Comparison of ENCODE assay signal across 12 cellular contexts in the genomic region with DNA sequence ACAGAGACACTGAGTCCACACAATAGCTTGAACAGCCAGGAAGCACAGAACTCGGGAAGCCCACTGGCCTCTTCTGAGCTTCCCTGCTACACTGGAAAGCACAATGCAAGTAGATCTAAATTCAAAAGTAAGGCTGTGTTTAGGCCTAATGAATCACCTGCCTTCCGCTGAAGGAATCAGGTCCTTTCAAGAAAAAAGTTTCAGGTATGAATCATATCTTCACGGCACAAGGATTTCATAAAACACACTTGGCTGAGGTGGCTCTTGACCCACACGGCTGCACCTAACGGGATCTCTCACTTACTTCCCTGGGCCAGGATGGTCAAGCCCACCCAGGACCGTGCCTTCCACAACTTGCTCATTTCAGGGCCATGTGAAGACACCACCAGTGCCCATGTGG. TPM values are rescaled to one million over a fixed set of nuclear protein-coding genes. Genes with fewer than 3 reads are reported as not detected.
DNase-seq lines count a peak whose midpoint lies in the region; ATAC-seq lines count a peak whose summit lies in the region.
"Had no signal": no experiment of that assay in that cellular context is flagged by ENCODE, and none has a peak within 500 bp of the region (broad histone marks: within the 10 kb centered on the region; RNA-seq: fewer than 3 reads in every experiment).

No MANE protein-coding gene starts in this region.

- no peaks in the 10 kb centered on the region for H3K9me3 Mint-ChIP-seq in CD4-positive, CD25-positive, alpha-beta regulatory T cell
- no peaks in the 10 kb centered on the region for H3K9me3 Mint-ChIP-seq in activated naive CD8-positive, alpha-beta T cell treated with anti-CD3 and anti-CD28 coated beads for 36 hours

- DNase-seq in CD4-positive, CD25-positive, alpha-beta regulatory T cell = no peak
- peak; percentile 69 for DNase-seq in HPDE6-E6E7 (ENCODE audit: extremely low spot score)
- no peak for DNase-seq in activated naive CD8-positive, alpha-beta T cell treated with anti-CD3 and anti-CD28 coated beads for 36 hours
- no peak for DNase-seq in COLO668 (lab: John Stamatoyannopoulos, UW; ENCODE audit: unreplicated experiment)
- DNase-seq in NCI-H526 treated with DMSO at 0.1 percent for 48 hours (lab: John Stamatoyannopoulos, UW) = no peak
- DNase-seq: adrenal gland, esophagus squamous epithelium, heart left ventricle, kidney had no signal

- peak overlapping the region; percentile 93 for H3K27ac ChIP-seq in CD4-positive, CD25-positive, alpha-beta regulatory T cell (ENCODE audit: insufficient read depth, low read length, poor library complexity, severe bottlenecking)
- H3K27ac ChIP-seq: adrenal gland, thoracic aorta had no signal

- H3K9me3 ChIP-seq in CD4-positive, CD25-positive, alpha-beta regulatory T cell (ENCODE audit: control insufficient read depth in 2 of 2, low read length in 2 of 2) = no peaks in the 10 kb centered on the region
- no peaks in the 10 kb centered on the region for H3K9me3 ChIP-seq in mucosa of stomach (ENCODE audit: control insufficient read depth, low read length)
- H3K9me3 ChIP-seq: adrenal gland, esophagus squamous epithelium, heart left ventricle, thoracic aorta had no signal

- peaks cover 36% of the 10 kb centered on the region for H3K36me3 Mint-ChIP-seq in CD4-positive, CD25-positive, alpha-beta regulatory T cell
- H3K36me3 Mint-ChIP-seq in activated naive CD8-positive, alpha-beta T cell treated with anti-CD3 and anti-CD28 coated beads for 36 hours = peaks cover 56% of the 10 kb centered on the region

- no peaks in the 10 kb centered on the region for H3K27me3 ChIP-seq in CD4-positive, CD25-positive, alpha-beta regulatory T cell (ENCODE audit: control insufficient read depth, insufficient read depth, low read length)
- H3K27me3 ChIP-seq in mucosa of stomach (ENCODE audit: control insufficient read depth, insufficient read depth, low read length) = no peaks in the 10 kb centered on the region
- H3K27me3 ChIP-seq: adrenal gland, esophagus squamous epithelium, heart left ventricle had no signal

- no peak for ATAC-seq in CD4-positive, CD25-positive, alpha-beta regulatory T cell (ENCODE audit: low read depth in 2 of 2)
- no peak for ATAC-seq in HG03039 (IDR thresholded peaks at IDR 0.05; ENCODE audit: unreplicated experiment)
- ATAC-seq: heart left ventricle had no signal

- H3K4me3 Mint-ChIP-seq in CD4-positive, CD25-positive, alpha-beta regulatory T cell = peak overlapping the region in 2 of 4 donors; percentile 34 to 50
- no peak overlapping the region for H3K4me3 Mint-ChIP-seq in activated naive CD8-positive, alpha-beta T cell treated with anti-CD3 and anti-CD28 coated beads for 36 hours

- peaks cover 40% of the 10 kb centered on the region for H3K36me3 ChIP-seq in CD4-positive, CD25-positive, alpha-beta regulatory T cell (ENCODE audit: control insufficient read depth, insufficient read depth, low read length)
- peaks cover 10% of the 10 kb centered on the region for H3K36me3 ChIP-seq in mucosa of stomach (ENCODE audit: control insufficient read depth, insufficient read depth, low read length)

- peak overlapping the region in 2 of 3 donors; percentile 59 to 97 for H3K27ac Mint-ChIP-seq in CD4-positive, CD25-positive, alpha-beta regulatory T cell
- peak overlapping the region; percentile 89 for H3K27ac Mint-ChIP-seq in activated naive CD8-positive, alpha-beta T cell treated with anti-CD3 and anti-CD28 coated beads for 36 hours

- H3K4me3 ChIP-seq in CD4-positive, CD25-positive, alpha-beta regulatory T cell (ENCODE audit: low read depth, low read length) = no peak overlapping the region
- H3K4me3 ChIP-seq in mucosa of stomach (ENCODE audit: low read length) = no peak overlapping the region
- H3K4me3 ChIP-seq: adrenal gland, esophagus squamous epithelium, heart left ventricle, thoracic aorta had no signal

- peaks cover 54% of the 10 kb centered on the region for H3K4me1 ChIP-seq in CD4-positive, CD25-positive, alpha-beta regulatory T cell (ENCODE audit: control insufficient read depth, insufficient read depth, low read length, poor library complexity, severe bottlenecking)
- H3K4me1 ChIP-seq in mucosa of stomach (ENCODE audit: control insufficient read depth, insufficient read depth, low read length) = peaks cover 47% of the 10 kb centered on the region

- peaks cover 35 to 87% (median 47%) of the 10 kb centered on the region in 4 donors for H3K4me1 Mint-ChIP-seq in CD4-positive, CD25-positive, alpha-beta regulatory T cell
- H3K4me1 Mint-ChIP-seq in activated naive CD8-positive, alpha-beta T cell treated with anti-CD3 and anti-CD28 coated beads for 36 hours = peaks cover 65% of the 10 kb centered on the region

- peak overlapping the region; percentile 19 for H3K9ac ChIP-seq in mucosa of stomach (ENCODE audit: low read length)

- H3K27me3 Mint-ChIP-seq in CD4-positive, CD25-positive, alpha-beta regulatory T cell = no peaks in the 10 kb centered on the region
- no peaks in the 10 kb centered on the region for H3K27me3 Mint-ChIP-seq in activated naive CD8-positive, alpha-beta T cell treated with anti-CD3 and anti-CD28 coated beads for 36 hours

RNA-seq across cellular contexts. Expression of a gene that starts 59.3 kb away (rescaled TPM):
- 63.4 TPM for total RNA-seq in CD4-positive, CD25-positive, alpha-beta regulatory T cell
- 100 to 1,000 TPM in 2 of 4 donors, 10 to 100 TPM in 2; 96.8 to 112 (median 102) TPM for polyA plus RNA-seq in CD4-positive, CD25-positive, alpha-beta regulatory T cell
- 10 to 100 TPM; 49.1 to 61.4 TPM for total RNA-seq in activated naive CD8-positive, alpha-beta T cell treated with anti-CD3 and anti-CD28 coated beads for 36 hours
